Comparison of ENCODE assay signal across 30 cellular contexts in the genomic region with DNA sequence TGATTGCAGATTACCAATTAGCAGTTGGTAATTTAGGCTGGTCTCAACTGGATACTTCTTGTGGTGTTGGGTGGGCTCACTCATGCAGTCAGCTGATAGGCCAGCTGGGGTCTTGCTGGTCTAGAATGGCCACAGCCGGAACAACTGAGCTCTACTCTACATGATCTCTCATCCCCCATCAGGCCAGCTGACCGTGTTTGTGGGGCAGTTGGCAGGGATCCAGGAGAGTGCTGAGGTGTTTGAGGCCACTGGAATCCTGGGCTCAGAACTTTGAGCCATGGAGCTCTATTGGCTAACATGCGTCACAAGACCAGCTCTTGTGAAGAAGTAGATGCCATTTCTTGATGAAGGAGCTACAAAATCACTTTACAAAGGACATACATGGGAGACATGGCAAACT.
"Had no signal": no experiment of that assay in that cellular context is flagged by ENCODE, and none has a peak within 500 bp of the region (broad histone marks: within the 10 kb centered on the region; RNA-seq: fewer than 3 reads in every experiment).

No MANE protein-coding gene starts in this region.

- DNase-seq: hippocampal formation; kidney; left colon; left lung; lower lobe of right lung; mammary epithelial cell; mesenchymal stem cell; naive B cell; natural killer cell; nephron progenitor cell; occipital lobe; psoas muscle; retina; right cardiac atrium; sigmoid colon; stimulated activated CD4-positive, alpha-beta T cell treated with anti-CD3 and anti-CD28 coated beads, Interleukin-1b, Interleukin-23, amount 100 ng/mL, for 48 hours; stimulated activated CD4-positive, alpha-beta T cell treated with anti-CD3 and anti-CD28 coated beads, Interleukin-2, amount 100 ng/mL, for 48 hours; stimulated activated CD4-positive, alpha-beta T cell treated with anti-CD3 and anti-CD28 coated beads, Interleukin-4, amount 100 ng/mL, for 4 hours; stimulated activated CD8-positive, alpha-beta memory T cell treated with anti-CD3 and anti-CD28 coated beads, Interleukin-4, amount 100 ng/mL, for 48 hours; stimulated activated naive CD4-positive, alpha-beta T cell treated with Interleukin-2 at 50 U/mL for 16 hours; stimulated activated naive CD8-positive, alpha-beta T cell treated with anti-CD3 and anti-CD28 coated beads, Interleukin-15, amount 100 ng/mL, for 72 hours; substantia nigra; uterus had no signal

- ATAC-seq: left colon; left lung; lower lobe of right lung; natural killer cell; psoas muscle; right cardiac atrium; stimulated activated memory B cell treated with anti-CD40 and anti-IgM and Interleukin-4, amounts not matched to agents 10 μg/mL and 1 μg/mL and 100 μg/mL, for 72 hours; stimulated activated naive CD8-positive, alpha-beta T cell treated with anti-CD3 and anti-CD28 coated beads, Interleukin-15, amount 100 ng/mL, for 72 hours had no signal

- H3K79me2 ChIP-seq: parathyroid adenoma had no signal

- FAIRE-seq: islet of Langerhans, kidney had no signal

- H3K36me3 ChIP-seq: left lung, lower lobe of right lung, neural progenitor cell, neutrophil, sigmoid colon, tibial nerve, uterus had no signal

- H3K9ac ChIP-seq: neural progenitor cell, parathyroid adenoma had no signal

- H3K4me1 ChIP-seq: left lung, lower lobe of right lung, neural progenitor cell, parathyroid adenoma, psoas muscle, sigmoid colon, tibial nerve, uterus had no signal

- H3K4me2 ChIP-seq: neural progenitor cell, smooth muscle cell had no signal

- H3K27me3 ChIP-seq: left lung, neural progenitor cell, neutrophil, sigmoid colon, tibial nerve, uterus had no signal

- H3K4me3 ChIP-seq: left lung, lower lobe of right lung, neural progenitor cell, psoas muscle, sigmoid colon, smooth muscle cell, tibial nerve, uterus had no signal

- H2AFZ ChIP-seq: neural progenitor cell, parathyroid adenoma had no signal

- H3K9me3 ChIP-seq: lower lobe of right lung, neutrophil, psoas muscle had no signal

- H3K27ac ChIP-seq: left lung, lower lobe of right lung, neural progenitor cell, neutrophil, parathyroid adenoma, psoas muscle, sigmoid colon, tibial nerve, uterus had no signal
